Comparison of ENCODE assay signal across 11 cellular contexts in genomic region chr20:51442602-51443001, GRCh38.
"Had no signal": no experiment of that assay in that cellular context is flagged by ENCODE, and none has a peak within 500 bp of the region (broad histone marks: within the 10 kb centered on the region; RNA-seq: fewer than 3 reads in every experiment).

No MANE protein-coding gene starts in this region.

- H3K9me3 Mint-ChIP-seq: activated naive CD4-positive, alpha-beta T cell treated with anti-CD3 and anti-CD28 coated beads for 36 hours; T-helper 2 cell treated with Interferon-gamma antibody and Interleukin-4, amounts not matched to agents 5 μg/mL and 100 μg/mL, for 36 hours had no signal

- ATAC-seq: gastroesophageal sphincter had no signal

- H3K27me3 ChIP-seq: adrenal gland, gastroesophageal sphincter, tibial nerve had no signal

- H3K27ac ChIP-seq: adrenal gland, coronary artery, gastroesophageal sphincter, tibial nerve had no signal

- H3K4me3 Mint-ChIP-seq: activated naive CD4-positive, alpha-beta T cell treated with anti-CD3 and anti-CD28 coated beads for 36 hours; T-helper 2 cell treated with Interferon-gamma antibody and Interleukin-4, amounts not matched to agents 5 μg/mL and 100 μg/mL, for 36 hours had no signal

- H3K9me3 ChIP-seq: adrenal gland, gastroesophageal sphincter, tibial nerve had no signal

- DNase-seq: activated CD4-positive, alpha-beta T cell treated with anti-CD3 and anti-CD28 coated beads for 1 hour; activated CD4-positive, alpha-beta T cell treated with anti-CD3 and anti-CD28 coated beads, Interleukin-2, amount 50 U/mL, for 48 hours; activated naive CD4-positive, alpha-beta T cell treated with anti-CD3 and anti-CD28 coated beads for 36 hours; adrenal gland; effector CD4-positive, alpha-beta T cell; posterior cingulate gyrus; small intestine had no signal

- H3K4me3 ChIP-seq: adrenal gland, coronary artery, gastroesophageal sphincter, tibial nerve had no signal

- H3K27ac Mint-ChIP-seq: activated naive CD4-positive, alpha-beta T cell treated with anti-CD3 and anti-CD28 coated beads for 36 hours; T-helper 2 cell treated with Interferon-gamma antibody and Interleukin-4, amounts not matched to agents 5 μg/mL and 100 μg/mL, for 36 hours had no signal

- H3K36me3 ChIP-seq: adrenal gland, gastroesophageal sphincter, tibial nerve had no signal
